8 cellular contexts compared by ENCODE assay signal in genomic region chr1:92961896-92962752, GRCh38. TPM values are rescaled to one million over a fixed set of nuclear protein-coding genes. Genes with fewer than 3 reads are reported as not detected.
DNase-seq lines count a peak whose midpoint lies in the region; FAIRE-seq and TF ChIP-seq lines count a peak whose summit lies in the region.

No MANE protein-coding gene starts in this region.

- H4K91ac ChIP-seq in H9 (ENCODE audit: insufficient read length, low read depth, low read length) = no peak overlapping the region

- no peak overlapping the region for H4K8ac ChIP-seq in H9 (replicated peaks; ENCODE audit: insufficient read length, low read depth, low read length)

- no peak overlapping the region for H2BK120ac ChIP-seq in H9 (ENCODE audit: low read depth, low read length, poor library complexity, severe bottlenecking)

- H3K9me2 ChIP-seq in Loucy (replicated peaks; ENCODE audit: low read depth, low read length) = no peaks in the 10 kb centered on the region

- no peak overlapping the region for H3K56ac ChIP-seq in H9 (ENCODE audit: insufficient read length, low read depth, low read length)

- H2AFZ ChIP-seq in H9 (ENCODE audit: low read length) (no peak overlapping the region), Loucy (ENCODE audit: low read length) (peak overlapping the region; percentile 89)

- H3K27ac ChIP-seq in H9 (ENCODE audit: insufficient read length, low read depth, low read length) = no peak overlapping the region
- H3K27ac ChIP-seq in duodenal mucosa (ENCODE audit: low read depth, low read length) = peak overlapping the region; percentile 94
- H3K27ac ChIP-seq in mesodermal cell (ENCODE audit: low read depth, low read length, severe bottlenecking) = peak overlapping the region; percentile 51

- no peak overlapping the region for H3K4ac ChIP-seq in H9 (ENCODE audit: low read depth, low read length)

- no peaks in the 10 kb centered on the region for H3F3A ChIP-seq in Loucy (ENCODE audit: low read depth)

- H3K4me1 Mint-ChIP-seq in H9 = peaks cover 7 to 8% of the 10 kb centered on the region in 2 experiments

- H3K9ac ChIP-seq in H9 (ENCODE audit: extremely low read depth, insufficient read length, low read length) (peak overlapping the region; percentile 76), Loucy (ENCODE audit: low read depth, low read length, poor library complexity, severe bottlenecking) (peak overlapping the region; percentile 97), duodenal mucosa (ENCODE audit: low read depth in 1 of 2, low read length in 2 of 2) (peak overlapping the region; percentile 70 to 90)

- no peaks in the 10 kb centered on the region; a peak in 1 of 7 replicates for H3K36me3 Mint-ChIP-seq in H9 (ENCODE audit: insufficient read depth in 1 of 3, low read depth in 3 of 3)

- H3K36me3 ChIP-seq in Loucy (ENCODE audit: insufficient read depth, low read length) = no peaks in the 10 kb centered on the region
- H3K36me3 ChIP-seq in duodenal mucosa (ENCODE audit: control insufficient read depth in 1 of 2, insufficient read depth in 2 of 2, low read length in 2 of 2) = no peaks in the 10 kb centered on the region
- H3K36me3 ChIP-seq in mesodermal cell (ENCODE audit: control insufficient read depth, insufficient read depth, low read length) = no peaks in the 10 kb centered on the region

- H2BK20ac ChIP-seq in H9 (ENCODE audit: low read depth, low read length, poor library complexity, severe bottlenecking) = no peak overlapping the region

- H3K4me3 Mint-ChIP-seq in H9 = peak overlapping the region in 1 of 2 experiments; percentile 73; a peak in 3 of 5 replicates

- no peak overlapping the region for H3T11ph ChIP-seq in H9 (ENCODE audit: low read length)

- H3K4me2 ChIP-seq in H9 (ENCODE audit: insufficient read depth, insufficient read length, low read length) (peak overlapping the region; percentile 76), Loucy (ENCODE audit: low read depth, low read length, poor library complexity, severe bottlenecking) (peak overlapping the region; percentile 70)

- H3K23me2 ChIP-seq in H9 (ENCODE audit: insufficient read length, low read depth, low read length, poor library complexity, severe bottlenecking) = peaks cover 15% of the 10 kb centered on the region

- peaks cover 9% of the 10 kb centered on the region for H3K27me3 Mint-ChIP-seq in H9 (ENCODE audit: low read depth)

- H3K18ac ChIP-seq in H9 (ENCODE audit: insufficient read length, low read depth, low read length) = peak overlapping the region; percentile 90

- H2AK5ac ChIP-seq in H9 (ENCODE audit: insufficient read length, low read length) = no peak overlapping the region

- H3K9me3 Mint-ChIP-seq in H9 = no peaks in the 10 kb centered on the region

- H3K27me3 ChIP-seq in H9 (ENCODE audit: insufficient read depth, low read length) (no peaks in the 10 kb centered on the region), Loucy (ENCODE audit: insufficient read depth, low read length, poor library complexity, severe bottlenecking) (no peaks in the 10 kb centered on the region), duodenal mucosa (ENCODE audit: control insufficient read depth in 1 of 2, insufficient read depth in 2 of 2, low read length in 2 of 2) (no peaks in the 10 kb centered on the region)

- H3K27ac Mint-ChIP-seq in H9 = no peak overlapping the region

- H4K20me1 ChIP-seq in H9 (ENCODE audit: control insufficient read depth, insufficient read depth, insufficient read length) = no peaks in the 10 kb centered on the region
- no peaks in the 10 kb centered on the region for H4K20me1 ChIP-seq in Loucy (ENCODE audit: insufficient read depth, low read length, poor library complexity, severe bottlenecking)

- no peak overlapping the region for H2BK12ac ChIP-seq in H9 (ENCODE audit: insufficient read length, low read depth, low read length)

- no peaks in the 10 kb centered on the region for H3K9me3 ChIP-seq in H9 (ENCODE audit: control insufficient read depth, low read depth, low read length)
- no peaks in the 10 kb centered on the region for H3K9me3 ChIP-seq in Loucy (ENCODE audit: insufficient read depth, low read depth, low read length)
- no peaks in the 10 kb centered on the region for H3K9me3 ChIP-seq in duodenal mucosa (ENCODE audit: control insufficient read depth in 1 of 2, low read length in 2 of 2)
- no peaks in the 10 kb centered on the region for H3K9me3 ChIP-seq in mesodermal cell (ENCODE audit: control insufficient read depth, low read length)

- H2BK5ac ChIP-seq in H9 (ENCODE audit: insufficient read length, low read length) = no peak overlapping the region

- WGBS in H9 (ENCODE audit: extremely low coverage, insufficient read length, low lambda C conversion rate) = no CpG with 5 or more reads among the region's 32 CpGs
- WGBS in mesodermal cell (ENCODE audit: insufficient coverage in 2 of 2), 2 experiments = 0 to 6% methylated on average over 9 to 26 of the region's 32 CpGs

- H3K4me1 ChIP-seq in H9 (ENCODE audit: insufficient read depth, low read length) = peaks cover 2% of the 10 kb centered on the region; the same call in 1 of the 2 replicates
- H3K4me1 ChIP-seq in Loucy (ENCODE audit: insufficient read depth, low read length, poor library complexity, severe bottlenecking) = peaks cover 58% of the 10 kb centered on the region
- peaks cover 9 to 23% of the 10 kb centered on the region in 2 donors for H3K4me1 ChIP-seq in duodenal mucosa (ENCODE audit: control insufficient read depth in 1 of 2, insufficient read depth in 2 of 2, low read length in 2 of 2)
- H3K4me1 ChIP-seq in mesodermal cell (ENCODE audit: control insufficient read depth, insufficient read depth, low read length, poor library complexity, severe bottlenecking) = no peaks in the 10 kb centered on the region

- H3K79me1 ChIP-seq in H9 (ENCODE audit: insufficient read depth, low read depth, low read length, poor library complexity, severe bottlenecking) = no peaks in the 10 kb centered on the region

- no peak overlapping the region for H4K5ac ChIP-seq in H9 (ENCODE audit: insufficient read length, low read depth, low read length)

- no peak for TF ChIP-seq CTCF in H9 (conservative IDR thresholded peaks at IDR 0.05)
- no peak for TF ChIP-seq CTCF in Loucy (conservative IDR thresholded peaks at IDR 0.05; ENCODE audit: low read length)

- no peaks in the 10 kb centered on the region for H3K79me2 ChIP-seq in H9 (ENCODE audit: insufficient read depth, low read length)
- H3K79me2 ChIP-seq in Loucy (ENCODE audit: insufficient read depth, low read length) = peaks cover 10% of the 10 kb centered on the region

- peak overlapping the region; percentile 93 for H3K4me3 ChIP-seq in Loucy (ENCODE audit: low read length, poor library complexity, severe bottlenecking)
- H3K4me3 ChIP-seq in duodenal mucosa (ENCODE audit: low read depth in 1 of 2, low read length in 2 of 2) = peak overlapping the region; percentile 75 to 89
- H3K4me3 ChIP-seq in mesodermal cell (ENCODE audit: extremely low read depth, insufficient read depth, low read length, poor library complexity, severe bottlenecking) = peak overlapping the region; percentile 67

- peak; percentile 94 for FAIRE-seq in GM12891 (lab: Jason Lieb, UNC)

- TF ChIP-seq POLR2A in GM12891 (IDR thresholded peaks at IDR 0.05; ENCODE audit: low read depth, low read length) = no peak

- DNase-seq in GM12891 (ENCODE audit: insufficient read length, low spot score) = peak; percentile 41
- DNase-seq in H9 = peak; percentile 57
- DNase-seq in activated CD4-positive, alpha-beta T cell treated with anti-CD3 and anti-CD28 coated beads for 48 hours = peak; percentile 71
- DNase-seq in stimulated activated CD8-positive, alpha-beta memory T cell treated with anti-CD3 and anti-CD28 coated beads, Interleukin-7, amount 100 ng/mL, for 4 hours (ENCODE audit: low read depth in 2 of 2) = peak; percentile 56 to 71
- no peak for DNase-seq in NCI-H2107 (lab: John Stamatoyannopoulos, UW)

- no peak overlapping the region for H2BK15ac ChIP-seq in H9 (ENCODE audit: low read depth, low read length)

- peak overlapping the region; percentile 93; the same call in 1 of the 2 replicates for H3K14ac ChIP-seq in H9 (ENCODE audit: insufficient read depth, low read length)

- H3K23ac ChIP-seq in H9 (ENCODE audit: insufficient read length, low read depth, low read length) = no peak overlapping the region

TF ChIP-seq in GM12891, 5 proteins besides CTCF, POLR2A, EP300 and RAD21:
- TF ChIP-seq POU2F2 (IDR thresholded peaks at IDR 0.05; ENCODE audit: low read depth, low read length) (peak; percentile 94), POLR2AphosphoS5 (IDR thresholded peaks at IDR 0.05; ENCODE audit: low read depth, low read length) (no peak; the same call in 1 of the 2 replicates)

RNA-seq across cellular contexts. Expression of gene DIPK1A, which starts 0.9 kb away (rescaled TPM):
- polyA plus RNA-seq in GM12891 (2012; ENCODE audit: low read depth, missing spikeins) = 1.7 TPM
- total RNA-seq in H9 (2021) = 3.3 and 3.8 TPM in 2 replicates
- 6.8 TPM for polyA plus RNA-seq in mesodermal cell (2013, experiment 1 of 2)
- polyA plus RNA-seq in mesodermal cell (2013, experiment 2 of 2) = 6.4 TPM
